ENCODE assay signal across 8 cellular contexts in genomic region chr12:7108042-7108927, GRCh38. TPM values are rescaled to one million over a fixed set of nuclear protein-coding genes. Genes with fewer than 3 reads are reported as not detected.
DNase-seq lines count a peak whose midpoint lies in the region; ATAC-seq, FAIRE-seq and TF ChIP-seq lines count a peak whose summit lies in the region.

No MANE protein-coding gene starts in this region.

- H3K4me1 ChIP-seq in A673 (ENCODE audit: insufficient read depth, low read length, poor library complexity, severe bottlenecking) (no peaks in the 10 kb centered on the region), endothelial cell of umbilical vein (ENCODE audit: control insufficient read depth, extremely low read depth, insufficient read depth, low read length) (peaks cover 8% of the 10 kb centered on the region), muscle layer of colon (ENCODE audit: insufficient read depth, low read length) (peaks cover 12% of the 10 kb centered on the region)

- H3K79me2 ChIP-seq in endothelial cell of umbilical vein (ENCODE audit: control insufficient read depth, insufficient read depth, low read length), result no peaks in the 10 kb centered on the region

- BruUV-seq in A673 (replicated peaks; lab: Mats Ljungman, UMichigan) (no TSS peak), endothelial cell of umbilical vein (replicated peaks; lab: Mats Ljungman, UMichigan) (TSS peak; percentile 18)

- H3K36me3 Mint-ChIP-seq in stimulated activated memory B cell treated with anti-CD40 and anti-IgM and Interleukin-4, amounts not matched to agents 10 μg/mL and 1 μg/mL and 100 μg/mL, for 72 hours, result peaks cover 21% of the 10 kb centered on the region

- H3K9me1 ChIP-seq in endothelial cell of umbilical vein (replicated peaks; ENCODE audit: control insufficient read depth, extremely low read depth, insufficient read depth, low read length), result no peaks in the 10 kb centered on the region

- peaks cover 9% of the 10 kb centered on the region for H3K9me3 Mint-ChIP-seq in stimulated activated memory B cell treated with anti-CD40 and anti-IgM and Interleukin-4, amounts not matched to agents 10 μg/mL and 1 μg/mL and 100 μg/mL, for 72 hours

- peaks cover 35% of the 10 kb centered on the region for H3K4me1 Mint-ChIP-seq in stimulated activated memory B cell treated with anti-CD40 and anti-IgM and Interleukin-4, amounts not matched to agents 10 μg/mL and 1 μg/mL and 100 μg/mL, for 72 hours

- FAIRE-seq in endothelial cell of umbilical vein (lab: Jason Lieb, UNC), result peak; percentile 70

- TF ChIP-seq POLR2A in endothelial cell of umbilical vein (IDR thresholded peaks at IDR 0.05; ENCODE audit: low read depth, low read length), result peak; percentile 68

- intact Hi-C loops in A673 (cut with micrococcal nuclease; ENCODE audit: unreplicated experiment), result no loop called here
- intact Hi-C loops in endothelial cell of umbilical vein (cut with micrococcal nuclease), result loop anchor here (2.0 to 5.0 kb wide), 4 partner anchors 15 to 236 kb away; partner anchors contain the start of genes C1R, EMG1, LPCAT3 and PHB2

- H3K27me3 ChIP-seq in A673 (replicated peaks; ENCODE audit: insufficient read depth, low read depth, low read length, poor library complexity) (no peaks in the 10 kb centered on the region), endothelial cell of umbilical vein (ENCODE audit: control insufficient read depth in 2 of 2, insufficient read depth in 2 of 2, low read length in 2 of 2) (no peaks in the 10 kb centered on the region), muscle layer of colon (ENCODE audit: control insufficient read depth in 1 of 2, insufficient read depth in 2 of 2, low read length in 2 of 2) (no peaks in the 10 kb centered on the region)

- peak overlapping the region; percentile 42 for H3K4me3 ChIP-seq in A673 (ENCODE audit: low read depth, low read length, poor library complexity, severe bottlenecking)
- peak overlapping the region; percentile 21 to 64 (median 39) for H3K4me3 ChIP-seq in endothelial cell of umbilical vein (replicated peaks in 1 of 3; ENCODE audit: insufficient read depth in 1 of 3, low read depth in 1 of 3, low read length in 3 of 3)
- H3K4me3 ChIP-seq in muscle layer of colon (ENCODE audit: low read depth in 1 of 2, low read length in 2 of 2), result peak overlapping the region; percentile 58 to 88

- no peak for TF ChIP-seq CTCF in A673 (conservative IDR thresholded peaks at IDR 0.05; ENCODE audit: low read depth, low read length)
- TF ChIP-seq CTCF in endothelial cell of umbilical vein (IDR thresholded peaks at IDR 0.05; ENCODE audit: extremely low read depth in 1 of 2, insufficient read depth in 1 of 2, low read depth in 1 of 2, low read length in 2 of 2), result no peak

- CTCF ChIA-PET in A673 (lab: Charles Lee) (interaction anchor here (0.6 to 1.2 kb wide), 3 partner anchors 164 to 534 kb away, joined by 3 to 6 read pairs (median 4); partner anchors contain the start of genes C12orf57 and RNU7-1), endothelial cell of umbilical vein (lab: Charles Lee) (interaction anchor here (0.7 to 6.5 kb wide), 18 partner anchors 9 to 239 kb away, joined by 3 to 73 read pairs (median 7); partner anchors contain the start of genes C12orf57, C1S, CLSTN3 and RNU7-1)

- H3K36me3 ChIP-seq in A673 (ENCODE audit: insufficient read depth, low read length, poor library complexity, severe bottlenecking), result no peaks in the 10 kb centered on the region
- H3K36me3 ChIP-seq in endothelial cell of umbilical vein (ENCODE audit: control insufficient read depth in 2 of 2, extremely low read depth in 1 of 2, insufficient read depth in 2 of 2, low read length in 2 of 2), result no peaks in the 10 kb centered on the region
- peaks cover 13% of the 10 kb centered on the region for H3K36me3 ChIP-seq in muscle layer of colon (ENCODE audit: insufficient read depth, low read length)

- peak; percentile 92 for ATAC-seq in GM18511 (IDR thresholded peaks at IDR 0.05; ENCODE audit: unreplicated experiment)
- ATAC-seq in HG02981 (IDR thresholded peaks at IDR 0.05; ENCODE audit: unreplicated experiment), result peak; percentile 87
- ATAC-seq in stimulated activated memory B cell treated with anti-CD40 and anti-IgM and Interleukin-4, amounts not matched to agents 10 μg/mL and 1 μg/mL and 100 μg/mL, for 72 hours, result peak; percentile 97

- H3K9me3 ChIP-seq in A673 (ENCODE audit: low read depth, low read length, poor library complexity, severe bottlenecking), result peaks cover 9% of the 10 kb centered on the region
- no peaks in the 10 kb centered on the region for H3K9me3 ChIP-seq in endothelial cell of umbilical vein (replicated peaks; ENCODE audit: control insufficient read depth, insufficient read depth, low read length)
- no peaks in the 10 kb centered on the region for H3K9me3 ChIP-seq in muscle layer of colon (ENCODE audit: low read length)

- no peaks in the 10 kb centered on the region for H4K20me1 ChIP-seq in endothelial cell of umbilical vein (replicated peaks; ENCODE audit: control insufficient read depth, extremely low read depth, insufficient read depth, low read length)

- no peaks in the 10 kb centered on the region for H3K27me3 Mint-ChIP-seq in stimulated activated memory B cell treated with anti-CD40 and anti-IgM and Interleukin-4, amounts not matched to agents 10 μg/mL and 1 μg/mL and 100 μg/mL, for 72 hours

- dilution Hi-C loops in endothelial cell of umbilical vein (cut with MboI; ENCODE audit: extremely low pct_ligation_motif_present, low sequenced_read_pairs), result no loop called here

- H2AFZ ChIP-seq in endothelial cell of umbilical vein (ENCODE audit: low read depth, low read length), result peak overlapping the region; percentile 92

- DNase-seq in A673 (ENCODE audit: low spot score) (no peak), NCI-H526 treated with DMSO at 0.1 percent for 48 hours (lab: John Stamatoyannopoulos, UW) (peak; percentile 32), endothelial cell of umbilical vein (ENCODE audit: low read depth, low spot score) (peak; percentile 28)
- DNase-seq in activated CD8-positive, alpha-beta memory T cell treated with anti-CD3 and anti-CD28 coated beads for 4 hours (ENCODE audit: low read depth in 2 of 2), result peak; percentile 36 to 46

- H3K4me2 ChIP-seq in endothelial cell of umbilical vein (ENCODE audit: insufficient read depth, low read length), result peak overlapping the region; percentile 80

- H3K27ac ChIP-seq in A673 (ENCODE audit: low read depth, low read length, poor library complexity, severe bottlenecking), result no peak overlapping the region
- H3K27ac ChIP-seq in endothelial cell of umbilical vein (ENCODE audit: insufficient read depth, low read depth, low read length), result peak overlapping the region; percentile 61
- H3K27ac ChIP-seq in muscle layer of colon (ENCODE audit: low read depth, low read length), result peak overlapping the region; percentile 92

- H3K9ac ChIP-seq in endothelial cell of umbilical vein (replicated peaks; ENCODE audit: extremely low read depth, insufficient read depth, low read length), result peak overlapping the region; percentile 82
- H3K9ac ChIP-seq in muscle layer of colon (ENCODE audit: low read length), result peak overlapping the region; percentile 84

- H3K4me3 Mint-ChIP-seq in stimulated activated memory B cell treated with anti-CD40 and anti-IgM and Interleukin-4, amounts not matched to agents 10 μg/mL and 1 μg/mL and 100 μg/mL, for 72 hours, result peak overlapping the region; percentile 94

- POLR2A ChIA-PET in A673 (lab: Charles Lee; ENCODE audit: low non-redundant PET) (interaction anchor here (0.5 to 0.7 kb wide), 2 partner anchors 164 to 235 kb away, joined by 3 to 13 read pairs; partner anchors contain the start of genes C12orf57 and SPSB2), endothelial cell of umbilical vein (lab: Charles Lee) (interaction anchor here (0.9 kb wide), 1 partner anchor 165 kb away, joined by 3 read pairs; the partner anchor contains the start of genes C12orf57 and RNU7-1)

- peak overlapping the region; percentile 98 for H3K27ac Mint-ChIP-seq in stimulated activated memory B cell treated with anti-CD40 and anti-IgM and Interleukin-4, amounts not matched to agents 10 μg/mL and 1 μg/mL and 100 μg/mL, for 72 hours

RNA-seq across cellular contexts. Expression of gene C1RL, which starts 0.7 kb away (rescaled TPM):
- total RNA-seq in A673 (2021), result 2.4 and 4.0 TPM in 2 replicates
- 22.5 and 25.0 TPM in 2 replicates for total RNA-seq in endothelial cell of umbilical vein
- polyA plus RNA-seq in endothelial cell of umbilical vein, result 20.9 and 26.3 TPM in 2 replicates
- polyA plus RNA-seq in endothelial cell of umbilical vein (2011; cell fraction: cytosol; rRNA removed), result 13.6 and 17.1 TPM in 2 replicates
- 15.9 and 16.0 TPM in 2 replicates for polyA plus RNA-seq in endothelial cell of umbilical vein (2011; cell fraction: nucleus; rRNA removed)
- polyA plus RNA-seq in endothelial cell of umbilical vein (2012), result 16.7 and 24.1 TPM in 2 replicates
- polyA minus RNA-seq in endothelial cell of umbilical vein, result 26.8 and 31.1 TPM in 2 replicates
- 12.6 TPM for polyA minus RNA-seq in endothelial cell of umbilical vein (2011; cell fraction: cytosol; rRNA and poly(A)+ RNA removed)
- polyA minus RNA-seq in endothelial cell of umbilical vein (2011; cell fraction: nucleus; rRNA and poly(A)+ RNA removed), result 10.4 and 13.0 TPM in 2 replicates

RNA-seq across cellular contexts. Expression of gene C1R, which starts 16.0 kb away (rescaled TPM):
- 10.9 and 15.0 TPM in 2 replicates for total RNA-seq in A673 (2021)
- total RNA-seq in endothelial cell of umbilical vein, result 3.1 and 3.6 TPM in 2 replicates
- 5.1 and 5.8 TPM in 2 replicates for polyA plus RNA-seq in endothelial cell of umbilical vein
- polyA plus RNA-seq in endothelial cell of umbilical vein (2011; cell fraction: cytosol; rRNA removed), result 3.4 and 3.9 TPM in 2 replicates
- 2.6 and 3.6 TPM in 2 replicates for polyA plus RNA-seq in endothelial cell of umbilical vein (2011; cell fraction: nucleus; rRNA removed)
- polyA plus RNA-seq in endothelial cell of umbilical vein (2012), result 2.7 and 2.8 TPM in 2 replicates
- 2.4 and 4.1 TPM in 2 replicates for polyA minus RNA-seq in endothelial cell of umbilical vein
- polyA minus RNA-seq in endothelial cell of umbilical vein (2011; cell fraction: cytosol; rRNA and poly(A)+ RNA removed), result 1.4 TPM
- polyA minus RNA-seq in endothelial cell of umbilical vein (2011; cell fraction: nucleus; rRNA and poly(A)+ RNA removed), result 0.53 and 2.5 TPM in 2 replicates

RNA-seq across cellular contexts. Expression of gene RBP5, which starts 20.4 kb away (rescaled TPM):
- total RNA-seq in A673 (2021) (not detected in 2 replicates), endothelial cell of umbilical vein (not detected in 2 replicates)
- polyA plus RNA-seq in endothelial cell of umbilical vein, result 0.11 and 0.12 TPM in 2 replicates
- polyA plus RNA-seq in endothelial cell of umbilical vein (2011; cell fraction: cytosol; rRNA removed), result 0.19 and 0.20 TPM in 2 replicates
- polyA plus RNA-seq in endothelial cell of umbilical vein (2011; cell fraction: nucleus; rRNA removed), result 0.59 and 1.5 TPM in 2 replicates
- 0.71 and 1.3 TPM in 2 replicates for polyA plus RNA-seq in endothelial cell of umbilical vein (2012)
- polyA minus RNA-seq in endothelial cell of umbilical vein, result 0.25 TPM in 1 of 2 replicates, not detected in the other
- not detected for polyA minus RNA-seq in endothelial cell of umbilical vein (2011; cell fraction: cytosol; rRNA and poly(A)+ RNA removed)
- polyA minus RNA-seq in endothelial cell of umbilical vein (2011; cell fraction: nucleus; rRNA and poly(A)+ RNA removed), result not detected in 2 replicates

RNA-seq across cellular contexts. Expression of gene CLSTN3, which starts 21.9 kb away (rescaled TPM):
- total RNA-seq in A673 (2021), result 10.7 and 12.1 TPM in 2 replicates
- total RNA-seq in endothelial cell of umbilical vein, result 24.2 and 27.8 TPM in 2 replicates
- 38.9 and 45.9 TPM in 2 replicates for polyA plus RNA-seq in endothelial cell of umbilical vein
- 23.0 TPM in 2 replicates for polyA plus RNA-seq in endothelial cell of umbilical vein (2011; cell fraction: cytosol; rRNA removed)
- 47.4 and 50.2 TPM in 2 replicates for polyA plus RNA-seq in endothelial cell of umbilical vein (2011; cell fraction: nucleus; rRNA removed)
- polyA plus RNA-seq in endothelial cell of umbilical vein (2012), result 26.0 and 28.7 TPM in 2 replicates
- 66.8 and 96.6 TPM in 2 replicates for polyA minus RNA-seq in endothelial cell of umbilical vein
- polyA minus RNA-seq in endothelial cell of umbilical vein (2011; cell fraction: cytosol; rRNA and poly(A)+ RNA removed), result 11.8 TPM
- 27.2 and 28.1 TPM in 2 replicates for polyA minus RNA-seq in endothelial cell of umbilical vein (2011; cell fraction: nucleus; rRNA and poly(A)+ RNA removed)

RNA-seq across cellular contexts. Expression of gene C1S, which starts 47.8 kb away (rescaled TPM):
- total RNA-seq in A673 (2021) (1.9 and 3.1 TPM in 2 replicates), endothelial cell of umbilical vein (0.38 and 0.83 TPM in 2 replicates)
- polyA plus RNA-seq in endothelial cell of umbilical vein, result 0.16 and 0.32 TPM in 2 replicates
- 0.09 and 0.21 TPM in 2 replicates for polyA plus RNA-seq in endothelial cell of umbilical vein (2011; cell fraction: cytosol; rRNA removed)
- polyA plus RNA-seq in endothelial cell of umbilical vein (2011; cell fraction: nucleus; rRNA removed), result 2.5 and 2.8 TPM in 2 replicates
- 0.63 and 0.98 TPM in 2 replicates for polyA plus RNA-seq in endothelial cell of umbilical vein (2012)
- polyA minus RNA-seq in endothelial cell of umbilical vein, result 0.55 and 1.3 TPM in 2 replicates
- polyA minus RNA-seq in endothelial cell of umbilical vein (2011; cell fraction: cytosol; rRNA and poly(A)+ RNA removed), result 2.6 TPM
- polyA minus RNA-seq in endothelial cell of umbilical vein (2011; cell fraction: nucleus; rRNA and poly(A)+ RNA removed), result 0.58 and 1.4 TPM in 2 replicates
